In the genomic region with DNA sequence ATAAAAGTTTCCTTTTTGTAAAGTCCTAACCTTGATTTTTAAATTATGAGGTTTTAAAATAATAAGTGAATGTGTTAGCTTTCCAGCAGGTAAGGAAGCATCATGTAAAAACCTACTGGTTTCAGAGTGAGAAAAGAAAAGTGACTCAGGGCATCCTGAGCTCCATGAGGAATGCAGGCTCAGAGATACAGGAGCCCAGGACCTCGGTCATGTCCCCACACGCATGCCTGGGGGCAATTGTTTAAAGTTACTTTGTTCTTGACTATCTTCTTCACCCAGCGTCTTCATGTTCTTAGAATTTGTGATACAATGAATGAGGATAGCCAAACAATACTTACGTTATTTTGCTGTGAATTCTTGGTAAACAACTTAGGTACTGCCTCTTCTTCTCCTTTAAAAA, we compare ENCODE assay signal across 28 cellular contexts.
"Had no signal": no experiment of that assay in that cellular context is flagged by ENCODE, and none has a peak within 500 bp of the region (broad histone marks: within the 10 kb centered on the region; RNA-seq: fewer than 3 reads in every experiment).

No MANE protein-coding gene starts in this region.

- H3K27me3 ChIP-seq: colonic mucosa, esophagus squamous epithelium, neural progenitor cell, right lobe of liver, suprapubic skin, transverse colon, vagina had no signal

- FAIRE-seq: endothelial cell of umbilical vein, frontal cortex, kidney, small intestine had no signal

- H3K9me3 ChIP-seq: colonic mucosa, right lobe of liver, suprapubic skin, vagina had no signal

- H3K4me3 Mint-ChIP-seq: dendritic cell treated with granulocyte-macrophage colony-stimulating factor and Interleukin-4, amounts not matched to agents 40 ng/mL and 50 ng/mL, for 4 days; immature natural killer cell; naive thymus-derived CD4-positive, alpha-beta T cell; nephron; neural progenitor cell; stimulated activated naive B cell treated with anti-CD40 and anti-IgM and Interleukin-4, amounts not matched to agents 10 μg/mL and 1 μg/mL and 100 μg/mL, for 72 hours; stimulated activated naive CD8-positive, alpha-beta T cell treated with anti-CD3 and anti-CD28 coated beads, Interleukin-15, amount 100 ng/mL, for 72 hours had no signal

- H3K27ac Mint-ChIP-seq: dendritic cell treated with granulocyte-macrophage colony-stimulating factor and Interleukin-4, amounts not matched to agents 40 ng/mL and 50 ng/mL, for 4 days; immature natural killer cell; naive thymus-derived CD4-positive, alpha-beta T cell; nephron; neural progenitor cell; progenitor cell of endocrine pancreas; stimulated activated naive B cell treated with anti-CD40 and anti-IgM and Interleukin-4, amounts not matched to agents 10 μg/mL and 1 μg/mL and 100 μg/mL, for 72 hours; stimulated activated naive CD8-positive, alpha-beta T cell treated with anti-CD3 and anti-CD28 coated beads, Interleukin-15, amount 100 ng/mL, for 72 hours had no signal

- H3K4me1 ChIP-seq: colonic mucosa, esophagus squamous epithelium, neural progenitor cell, parathyroid adenoma, right lobe of liver, suprapubic skin, transverse colon, vagina had no signal

- H3K9me3 Mint-ChIP-seq: dendritic cell treated with granulocyte-macrophage colony-stimulating factor and Interleukin-4, amounts not matched to agents 40 ng/mL and 50 ng/mL, for 4 days; stimulated activated naive CD8-positive, alpha-beta T cell treated with anti-CD3 and anti-CD28 coated beads, Interleukin-15, amount 100 ng/mL, for 72 hours had no signal

- H3K36me3 Mint-ChIP-seq: immature natural killer cell; naive thymus-derived CD4-positive, alpha-beta T cell; neural progenitor cell; stimulated activated naive B cell treated with anti-CD40 and anti-IgM and Interleukin-4, amounts not matched to agents 10 μg/mL and 1 μg/mL and 100 μg/mL, for 72 hours had no signal

- H3K4me3 ChIP-seq: colonic mucosa, esophagus squamous epithelium, lung, neural progenitor cell, right lobe of liver, suprapubic skin, transverse colon, vagina had no signal

- ATAC-seq: left lobe of liver; naive thymus-derived CD4-positive, alpha-beta T cell; right lobe of liver; stimulated activated naive B cell treated with anti-CD40 and anti-IgM and Interleukin-4, amounts not matched to agents 10 μg/mL and 1 μg/mL and 100 μg/mL, for 72 hours; stimulated activated naive CD8-positive, alpha-beta T cell treated with anti-CD3 and anti-CD28 coated beads, Interleukin-15, amount 100 ng/mL, for 72 hours had no signal

- H3K4me1 Mint-ChIP-seq: immature natural killer cell; naive thymus-derived CD4-positive, alpha-beta T cell; nephron; neural progenitor cell; stimulated activated naive B cell treated with anti-CD40 and anti-IgM and Interleukin-4, amounts not matched to agents 10 μg/mL and 1 μg/mL and 100 μg/mL, for 72 hours; stimulated activated naive CD8-positive, alpha-beta T cell treated with anti-CD3 and anti-CD28 coated beads, Interleukin-15, amount 100 ng/mL, for 72 hours had no signal

- DNase-seq: colonic mucosa; effector memory CD4-positive, alpha-beta T cell; erythroblast; esophagus squamous epithelium; hypothalamus; immature natural killer cell; kidney; mesenchymal stem cell; midbrain; naive thymus-derived CD4-positive, alpha-beta T cell; right lobe of liver; small intestine; stimulated activated CD4-positive, alpha-beta T cell treated with anti-CD3 and anti-CD28 coated beads, Interleukin-15, amount 100 ng/mL, for 24 hours; stimulated activated CD4-positive, alpha-beta T cell treated with anti-CD3 and anti-CD28 coated beads, Interleukin-2, amount 100 ng/mL, for 48 hours; stimulated activated naive B cell treated with anti-CD40 and anti-IgM and Interleukin-4, amounts not matched to agents 10 μg/mL and 1 μg/mL and 100 μg/mL, for 72 hours; stimulated activated naive CD8-positive, alpha-beta T cell treated with anti-CD3 and anti-CD28 coated beads, Interleukin-15, amount 100 ng/mL, for 72 hours; transverse colon had no signal

- H3K36me3 ChIP-seq: colonic mucosa, esophagus squamous epithelium, right lobe of liver, suprapubic skin, transverse colon, vagina had no signal

- H3K27ac ChIP-seq: colonic mucosa, esophagus squamous epithelium, neural progenitor cell, parathyroid adenoma, right lobe of liver, suprapubic skin, transverse colon, vagina had no signal

- H3K27me3 Mint-ChIP-seq: dendritic cell treated with granulocyte-macrophage colony-stimulating factor and Interleukin-4, amounts not matched to agents 40 ng/mL and 50 ng/mL, for 4 days; naive thymus-derived CD4-positive, alpha-beta T cell; progenitor cell of endocrine pancreas; stimulated activated naive B cell treated with anti-CD40 and anti-IgM and Interleukin-4, amounts not matched to agents 10 μg/mL and 1 μg/mL and 100 μg/mL, for 72 hours; stimulated activated naive CD8-positive, alpha-beta T cell treated with anti-CD3 and anti-CD28 coated beads, Interleukin-15, amount 100 ng/mL, for 72 hours had no signal
